ENCODE assay signal across 1 cellular context in the genomic region with DNA sequence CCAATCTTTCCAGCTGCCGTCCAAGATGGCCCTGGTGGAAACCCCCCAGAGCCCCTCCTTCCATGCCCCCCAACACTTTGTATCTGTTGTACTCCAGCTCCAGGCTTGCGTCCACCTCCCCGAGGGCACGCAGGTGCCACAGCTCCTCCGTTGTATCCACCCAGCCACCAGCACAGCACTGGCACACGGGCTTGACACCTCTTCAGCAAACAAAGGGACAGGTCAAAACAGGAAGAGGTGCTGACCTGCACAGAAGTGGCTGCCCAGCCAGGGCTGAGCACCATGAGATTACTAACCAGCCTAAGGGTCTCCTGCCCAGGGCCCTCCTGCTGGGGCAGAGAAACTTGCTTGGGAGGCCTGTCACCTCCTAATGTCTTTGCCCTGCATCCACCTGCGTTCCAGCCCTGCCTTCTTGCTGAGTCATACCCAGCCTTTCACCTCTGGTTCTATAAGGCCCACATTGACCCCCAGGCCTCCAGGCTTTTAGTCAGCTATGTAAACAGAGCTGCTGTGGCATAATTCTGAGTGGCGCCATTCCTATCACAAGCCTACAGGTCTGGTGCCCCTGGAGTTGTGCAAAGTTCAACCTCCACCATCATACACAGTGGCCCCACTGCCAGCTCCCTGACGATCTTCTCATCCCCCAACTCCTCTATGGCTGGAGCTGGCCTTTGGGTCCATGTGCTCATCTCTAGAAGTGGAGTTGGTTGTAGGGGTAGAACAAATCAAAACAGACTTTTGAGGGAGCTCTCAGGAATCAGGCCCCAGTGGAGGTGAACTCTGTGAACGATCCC.
A peak's percentile ranks its signal among the peaks of the same experiment; 100 is the strongest.
TF ChIP-seq lines count a peak whose summit lies in the region.

No MANE protein-coding gene starts in this region.

TF ChIP-seq in HepG2, 621 proteins besides CTCF, POLR2A, EP300 and RAD21 (continued from another document and continues in another):
- TF ChIP-seq, protein P1, sequence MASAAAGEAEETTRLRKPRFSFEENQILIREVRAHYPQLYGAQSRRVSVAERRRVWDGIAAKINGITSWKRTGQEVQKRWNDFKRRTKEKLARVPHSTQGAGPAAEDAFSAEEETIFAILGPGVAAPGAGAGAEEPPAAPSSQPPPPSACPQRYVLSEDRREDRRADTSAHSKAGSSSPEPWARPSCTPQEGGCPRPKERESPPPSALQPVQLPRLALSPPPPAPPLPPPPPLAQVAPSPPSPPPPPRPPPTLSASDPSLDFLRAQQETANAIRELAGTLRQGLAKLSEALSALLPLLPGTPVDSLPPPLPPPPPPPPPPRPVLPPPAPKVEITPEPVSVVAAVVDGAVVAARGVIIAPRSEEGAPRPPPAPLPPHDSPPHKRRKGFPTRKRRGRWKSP (CRISPR knock-in tag; IDR thresholded peaks at IDR 0.05) = peak; percentile 79; the same call in 1 of the 2 replicates
- TF ChIP-seq SMAD3 (CRISPR knock-in tag; IDR thresholded peaks at IDR 0.05) (peak; percentile 94), CBX2 (IDR thresholded peaks at IDR 0.05; ENCODE audit: low read depth, low read length) (no peak), CBX2 (CRISPR knock-in tag; IDR thresholded peaks at IDR 0.05; ENCODE audit: low read depth) (no peak), ZNF766 (CRISPR knock-in tag; IDR thresholded peaks at IDR 0.05; ENCODE audit: borderline replicate concordance) (peak; percentile 65; the same call in 1 of the 2 replicates), FOXK1 (CRISPR knock-in tag; IDR thresholded peaks at IDR 0.05; ENCODE audit: borderline replicate concordance, low read depth) (peak; percentile 81), SATB2 (CRISPR knock-in tag; IDR thresholded peaks at IDR 0.05) (no peak), ZNF354B (CRISPR knock-in tag; IDR thresholded peaks at IDR 0.05) (no peak), ETV6 (CRISPR knock-in tag; conservative IDR thresholded peaks at IDR 0.05) (no peak), NPAS2 (CRISPR knock-in tag; IDR thresholded peaks at IDR 0.05; ENCODE audit: borderline replicate concordance) (no peak), SMAD1 (CRISPR knock-in tag; IDR thresholded peaks at IDR 0.05; ENCODE audit: borderline replicate concordance, low read depth) (no peak), DDIT3 (CRISPR knock-in tag; IDR thresholded peaks at IDR 0.05) (no peak), ZNF557 (CRISPR knock-in tag; IDR thresholded peaks at IDR 0.05) (no peak), ZNF598 (CRISPR knock-in tag; IDR thresholded peaks at IDR 0.05; ENCODE audit: borderline replicate concordance) (no peak), NRL (CRISPR knock-in tag; IDR thresholded peaks at IDR 0.05; ENCODE audit: borderline replicate concordance) (peak; percentile 78; the same call in 1 of the 2 replicates), DNMT3B (CRISPR knock-in tag; conservative IDR thresholded peaks at IDR 0.05) (no peak), HDAC2 (CRISPR knock-in tag; IDR thresholded peaks at IDR 0.05) (peak; percentile 96), GABPA (IDR thresholded peaks at IDR 0.05; ENCODE audit: low read depth, low read length) (no peak), GABPA (CRISPR knock-in tag; IDR thresholded peaks at IDR 0.05; ENCODE audit: low read depth) (no peak), ZNF235 (CRISPR knock-in tag; IDR thresholded peaks at IDR 0.05; ENCODE audit: borderline replicate concordance) (no peak), ZNF367 (CRISPR knock-in tag; IDR thresholded peaks at IDR 0.05; ENCODE audit: borderline replicate concordance) (no peak), ZNF713 (CRISPR knock-in tag; IDR thresholded peaks at IDR 0.05) (no peak), ZNF746 (CRISPR knock-in tag; IDR thresholded peaks at IDR 0.05) (peak; percentile 59; the same call in 1 of the 2 replicates), TBX2 (CRISPR knock-in tag; IDR thresholded peaks at IDR 0.05; ENCODE audit: borderline replicate concordance) (peak; percentile 95), ZNF883 (CRISPR knock-in tag; IDR thresholded peaks at IDR 0.05; ENCODE audit: not compliant biosample characterization) (peak; percentile 11), SIN3A (IDR thresholded peaks at IDR 0.05; ENCODE audit: borderline replicate concordance, low read depth, low read length) (0 out of 2 replicates have a peak, but pooled peaks have one; percentile 54), ZNF788 (CRISPR knock-in tag; IDR thresholded peaks at IDR 0.05; ENCODE audit: borderline replicate concordance) (peak; percentile 86; the same call in 1 of the 2 replicates), DR1 (CRISPR knock-in tag; IDR thresholded peaks at IDR 0.05) (no peak; the same call in 1 of the 2 replicates), HNRNPL (IDR thresholded peaks at IDR 0.05; ENCODE audit: low read depth, low read length) (peak; percentile 91), ARID3A (IDR thresholded peaks at IDR 0.05; ENCODE audit: low read depth, low read length) (peak; percentile 94), ZNF234 (CRISPR knock-in tag; conservative IDR thresholded peaks at IDR 0.05) (no peak), IRX3 (CRISPR knock-in tag; IDR thresholded peaks at IDR 0.05; ENCODE audit: borderline replicate concordance, low read depth) (no peak), RBM22 (optimal IDR thresholded peaks at IDR 0.05; ENCODE audit: low read length) (no peak), ZNF607 (CRISPR knock-in tag; IDR thresholded peaks at IDR 0.05; ENCODE audit: borderline replicate concordance) (no peak), BCL3 (CRISPR knock-in tag; IDR thresholded peaks at IDR 0.05) (no peak), ZNF30 (CRISPR knock-in tag; IDR thresholded peaks at IDR 0.05) (no peak)
- TF ChIP-seq, protein P2, sequence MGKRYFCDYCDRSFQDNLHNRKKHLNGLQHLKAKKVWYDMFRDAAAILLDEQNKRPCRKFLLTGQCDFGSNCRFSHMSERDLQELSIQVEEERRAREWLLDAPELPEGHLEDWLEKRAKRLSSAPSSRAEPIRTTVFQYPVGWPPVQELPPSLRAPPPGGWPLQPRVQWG (CRISPR knock-in tag; IDR thresholded peaks at IDR 0.05; ENCODE audit: borderline replicate concordance, low read depth) = no peak
- TF ChIP-seq, protein P3, sequence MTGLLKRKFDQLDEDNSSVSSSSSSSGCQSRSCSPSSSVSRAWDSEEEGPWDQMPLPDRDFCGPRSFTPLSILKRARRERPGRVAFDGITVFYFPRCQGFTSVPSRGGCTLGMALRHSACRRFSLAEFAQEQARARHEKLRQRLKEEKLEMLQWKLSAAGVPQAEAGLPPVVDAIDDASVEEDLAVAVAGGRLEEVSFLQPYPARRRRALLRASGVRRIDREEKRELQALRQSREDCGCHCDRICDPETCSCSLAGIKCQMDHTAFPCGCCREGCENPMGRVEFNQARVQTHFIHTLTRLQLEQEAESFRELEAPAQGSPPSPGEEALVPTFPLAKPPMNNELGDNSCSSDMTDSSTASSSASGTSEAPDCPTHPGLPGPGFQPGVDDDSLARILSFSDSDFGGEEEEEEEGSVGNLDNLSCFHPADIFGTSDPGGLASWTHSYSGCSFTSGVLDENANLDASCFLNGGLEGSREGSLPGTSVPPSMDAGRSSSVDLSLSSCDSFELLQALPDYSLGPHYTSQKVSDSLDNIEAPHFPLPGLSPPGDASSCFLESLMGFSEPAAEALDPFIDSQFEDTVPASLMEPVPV (CRISPR knock-in tag; IDR thresholded peaks at IDR 0.05) = peak; percentile 22; the same call in 1 of the 2 replicates
- TF ChIP-seq, protein P4, sequence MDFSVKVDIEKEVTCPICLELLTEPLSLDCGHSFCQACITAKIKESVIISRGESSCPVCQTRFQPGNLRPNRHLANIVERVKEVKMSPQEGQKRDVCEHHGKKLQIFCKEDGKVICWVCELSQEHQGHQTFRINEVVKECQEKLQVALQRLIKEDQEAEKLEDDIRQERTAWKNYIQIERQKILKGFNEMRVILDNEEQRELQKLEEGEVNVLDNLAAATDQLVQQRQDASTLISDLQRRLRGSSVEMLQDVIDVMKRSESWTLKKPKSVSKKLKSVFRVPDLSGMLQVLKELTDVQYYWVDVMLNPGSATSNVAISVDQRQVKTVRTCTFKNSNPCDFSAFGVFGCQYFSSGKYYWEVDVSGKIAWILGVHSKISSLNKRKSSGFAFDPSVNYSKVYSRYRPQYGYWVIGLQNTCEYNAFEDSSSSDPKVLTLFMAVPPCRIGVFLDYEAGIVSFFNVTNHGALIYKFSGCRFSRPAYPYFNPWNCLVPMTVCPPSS (IDR thresholded peaks at IDR 0.05) = no peak
- TF ChIP-seq, protein P5, sequence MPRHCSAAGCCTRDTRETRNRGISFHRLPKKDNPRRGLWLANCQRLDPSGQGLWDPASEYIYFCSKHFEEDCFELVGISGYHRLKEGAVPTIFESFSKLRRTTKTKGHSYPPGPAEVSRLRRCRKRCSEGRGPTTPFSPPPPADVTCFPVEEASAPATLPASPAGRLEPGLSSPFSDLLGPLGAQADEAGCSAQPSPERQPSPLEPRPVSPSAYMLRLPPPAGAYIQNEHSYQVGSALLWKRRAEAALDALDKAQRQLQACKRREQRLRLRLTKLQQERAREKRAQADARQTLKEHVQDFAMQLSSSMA (CRISPR knock-in tag; IDR thresholded peaks at IDR 0.05) = no peak
- TF ChIP-seq, protein P6, sequence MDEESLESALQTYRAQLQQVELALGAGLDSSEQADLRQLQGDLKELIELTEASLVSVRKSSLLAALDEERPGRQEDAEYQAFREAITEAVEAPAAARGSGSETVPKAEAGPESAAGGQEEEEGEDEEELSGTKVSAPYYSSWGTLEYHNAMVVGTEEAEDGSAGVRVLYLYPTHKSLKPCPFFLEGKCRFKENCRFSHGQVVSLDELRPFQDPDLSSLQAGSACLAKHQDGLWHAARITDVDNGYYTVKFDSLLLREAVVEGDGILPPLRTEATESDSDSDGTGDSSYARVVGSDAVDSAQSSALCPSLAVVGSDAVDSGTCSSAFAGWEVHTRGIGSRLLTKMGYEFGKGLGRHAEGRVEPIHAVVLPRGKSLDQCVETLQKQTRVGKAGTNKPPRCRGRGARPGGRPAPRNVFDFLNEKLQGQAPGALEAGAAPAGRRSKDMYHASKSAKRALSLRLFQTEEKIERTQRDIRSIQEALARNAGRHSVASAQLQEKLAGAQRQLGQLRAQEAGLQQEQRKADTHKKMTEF (CRISPR knock-in tag; IDR thresholded peaks at IDR 0.05) = peak; percentile 95
- TF ChIP-seq, protein P7, sequence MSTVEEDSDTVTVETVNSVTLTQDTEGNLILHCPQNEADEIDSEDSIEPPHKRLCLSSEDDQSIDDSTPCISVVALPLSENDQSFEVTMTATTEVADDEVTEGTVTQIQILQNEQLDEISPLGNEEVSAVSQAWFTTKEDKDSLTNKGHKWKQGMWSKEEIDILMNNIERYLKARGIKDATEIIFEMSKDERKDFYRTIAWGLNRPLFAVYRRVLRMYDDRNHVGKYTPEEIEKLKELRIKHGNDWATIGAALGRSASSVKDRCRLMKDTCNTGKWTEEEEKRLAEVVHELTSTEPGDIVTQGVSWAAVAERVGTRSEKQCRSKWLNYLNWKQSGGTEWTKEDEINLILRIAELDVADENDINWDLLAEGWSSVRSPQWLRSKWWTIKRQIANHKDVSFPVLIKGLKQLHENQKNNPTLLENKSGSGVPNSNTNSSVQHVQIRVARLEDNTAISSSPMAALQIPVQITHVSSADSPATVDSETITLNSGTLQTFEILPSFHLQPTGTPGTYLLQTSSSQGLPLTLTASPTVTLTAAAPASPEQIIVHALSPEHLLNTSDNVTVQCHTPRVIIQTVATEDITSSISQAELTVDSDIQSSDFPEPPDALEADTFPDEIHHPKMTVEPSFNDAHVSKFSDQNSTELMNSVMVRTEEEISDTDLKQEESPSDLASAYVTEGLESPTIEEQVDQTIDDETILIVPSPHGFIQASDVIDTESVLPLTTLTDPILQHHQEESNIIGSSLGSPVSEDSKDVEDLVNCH (CRISPR knock-in tag; IDR thresholded peaks at IDR 0.05) = no peak
- TF ChIP-seq, protein P8, sequence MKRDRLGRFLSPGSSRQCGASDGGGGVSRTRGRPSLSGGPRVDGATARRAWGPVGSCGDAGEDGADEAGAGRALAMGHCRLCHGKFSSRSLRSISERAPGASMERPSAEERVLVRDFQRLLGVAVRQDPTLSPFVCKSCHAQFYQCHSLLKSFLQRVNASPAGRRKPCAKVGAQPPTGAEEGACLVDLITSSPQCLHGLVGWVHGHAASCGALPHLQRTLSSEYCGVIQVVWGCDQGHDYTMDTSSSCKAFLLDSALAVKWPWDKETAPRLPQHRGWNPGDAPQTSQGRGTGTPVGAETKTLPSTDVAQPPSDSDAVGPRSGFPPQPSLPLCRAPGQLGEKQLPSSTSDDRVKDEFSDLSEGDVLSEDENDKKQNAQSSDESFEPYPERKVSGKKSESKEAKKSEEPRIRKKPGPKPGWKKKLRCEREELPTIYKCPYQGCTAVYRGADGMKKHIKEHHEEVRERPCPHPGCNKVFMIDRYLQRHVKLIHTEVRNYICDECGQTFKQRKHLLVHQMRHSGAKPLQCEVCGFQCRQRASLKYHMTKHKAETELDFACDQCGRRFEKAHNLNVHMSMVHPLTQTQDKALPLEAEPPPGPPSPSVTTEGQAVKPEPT (CRISPR knock-in tag; IDR thresholded peaks at IDR 0.05; ENCODE audit: low read depth) = no peak
- TF ChIP-seq, protein P9, sequence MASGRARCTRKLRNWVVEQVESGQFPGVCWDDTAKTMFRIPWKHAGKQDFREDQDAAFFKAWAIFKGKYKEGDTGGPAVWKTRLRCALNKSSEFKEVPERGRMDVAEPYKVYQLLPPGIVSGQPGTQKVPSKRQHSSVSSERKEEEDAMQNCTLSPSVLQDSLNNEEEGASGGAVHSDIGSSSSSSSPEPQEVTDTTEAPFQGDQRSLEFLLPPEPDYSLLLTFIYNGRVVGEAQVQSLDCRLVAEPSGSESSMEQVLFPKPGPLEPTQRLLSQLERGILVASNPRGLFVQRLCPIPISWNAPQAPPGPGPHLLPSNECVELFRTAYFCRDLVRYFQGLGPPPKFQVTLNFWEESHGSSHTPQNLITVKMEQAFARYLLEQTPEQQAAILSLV (CRISPR knock-in tag; IDR thresholded peaks at IDR 0.05; ENCODE audit: borderline replicate concordance) = 0 out of 2 replicates have a peak, but pooled peaks have one; percentile 37
- TF ChIP-seq, protein P10, sequence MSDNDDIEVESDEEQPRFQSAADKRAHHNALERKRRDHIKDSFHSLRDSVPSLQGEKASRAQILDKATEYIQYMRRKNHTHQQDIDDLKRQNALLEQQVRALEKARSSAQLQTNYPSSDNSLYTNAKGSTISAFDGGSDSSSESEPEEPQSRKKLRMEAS (IDR thresholded peaks at IDR 0.05) = peak; percentile 87
